Comparison of ENCODE assay signal across 1 cellular context in genomic region chr7:12722136-12722535, GRCh38.
TF ChIP-seq lines count a peak whose summit lies in the region.

No MANE protein-coding gene starts in this region.

TF ChIP-seq in H1, 55 proteins besides CTCF, POLR2A, EP300 and RAD21:
- TF ChIP-seq SIN3A (conservative IDR thresholded peaks at IDR 0.05 in 1 of 2, IDR thresholded peaks at IDR 0.05 in 1 of 2; ENCODE audit: low read depth in 1 of 2, low read length in 2 of 2) = no peak
- no peak for TF ChIP-seq CHD1 (IDR thresholded peaks at IDR 0.05; ENCODE audit: low read depth, low read length)
- TF ChIP-seq YY1 (IDR thresholded peaks at IDR 0.05; ENCODE audit: low read depth, low read length) = no peak
- no peak for TF ChIP-seq BCL11A (IDR thresholded peaks at IDR 0.05; ENCODE audit: low read depth in 2 of 2, low read length in 2 of 2)
- TF ChIP-seq SIX5 (IDR thresholded peaks at IDR 0.05; ENCODE audit: low read depth, low read length) = no peak
- TF ChIP-seq POLR2AphosphoS5 (IDR thresholded peaks at IDR 0.05; ENCODE audit: low read depth, low read length) = no peak
- TF ChIP-seq RFX5 (IDR thresholded peaks at IDR 0.05; ENCODE audit: borderline replicate concordance, low read depth, low read length) = no peak
- no peak for TF ChIP-seq SRF (IDR thresholded peaks at IDR 0.05; ENCODE audit: low read depth, low read length)
- TF ChIP-seq NANOG (IDR thresholded peaks at IDR 0.05; ENCODE audit: insufficient read depth, low read depth, low read length, poor library complexity, severe bottlenecking) = no peak
